ENCODE assay signal across 1 cellular context in genomic region chr4:114807357-114807756, GRCh38.
TF ChIP-seq lines count a peak whose summit lies in the region.

No MANE protein-coding gene starts in this region.

TF ChIP-seq in GM23338, 12 proteins besides CTCF, POLR2A, EP300 and RAD21 (continued from another document):
- TF ChIP-seq, protein P1, sequence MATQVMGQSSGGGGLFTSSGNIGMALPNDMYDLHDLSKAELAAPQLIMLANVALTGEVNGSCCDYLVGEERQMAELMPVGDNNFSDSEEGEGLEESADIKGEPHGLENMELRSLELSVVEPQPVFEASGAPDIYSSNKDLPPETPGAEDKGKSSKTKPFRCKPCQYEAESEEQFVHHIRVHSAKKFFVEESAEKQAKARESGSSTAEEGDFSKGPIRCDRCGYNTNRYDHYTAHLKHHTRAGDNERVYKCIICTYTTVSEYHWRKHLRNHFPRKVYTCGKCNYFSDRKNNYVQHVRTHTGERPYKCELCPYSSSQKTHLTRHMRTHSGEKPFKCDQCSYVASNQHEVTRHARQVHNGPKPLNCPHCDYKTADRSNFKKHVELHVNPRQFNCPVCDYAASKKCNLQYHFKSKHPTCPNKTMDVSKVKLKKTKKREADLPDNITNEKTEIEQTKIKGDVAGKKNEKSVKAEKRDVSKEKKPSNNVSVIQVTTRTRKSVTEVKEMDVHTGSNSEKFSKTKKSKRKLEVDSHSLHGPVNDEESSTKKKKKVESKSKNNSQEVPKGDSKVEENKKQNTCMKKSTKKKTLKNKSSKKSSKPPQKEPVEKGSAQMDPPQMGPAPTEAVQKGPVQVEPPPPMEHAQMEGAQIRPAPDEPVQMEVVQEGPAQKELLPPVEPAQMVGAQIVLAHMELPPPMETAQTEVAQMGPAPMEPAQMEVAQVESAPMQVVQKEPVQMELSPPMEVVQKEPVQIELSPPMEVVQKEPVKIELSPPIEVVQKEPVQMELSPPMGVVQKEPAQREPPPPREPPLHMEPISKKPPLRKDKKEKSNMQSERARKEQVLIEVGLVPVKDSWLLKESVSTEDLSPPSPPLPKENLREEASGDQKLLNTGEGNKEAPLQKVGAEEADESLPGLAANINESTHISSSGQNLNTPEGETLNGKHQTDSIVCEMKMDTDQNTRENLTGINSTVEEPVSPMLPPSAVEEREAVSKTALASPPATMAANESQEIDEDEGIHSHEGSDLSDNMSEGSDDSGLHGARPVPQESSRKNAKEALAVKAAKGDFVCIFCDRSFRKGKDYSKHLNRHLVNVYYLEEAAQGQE (IDR thresholded peaks at IDR 0.05; ENCODE audit: unreplicated experiment) = no peak
- TF ChIP-seq CREB1 (CRISPR knock-in tag; IDR thresholded peaks at IDR 0.05; ENCODE audit: low read depth) (no peak), JUNB (IDR thresholded peaks at IDR 0.05; ENCODE audit: unreplicated experiment) (no peak), ZNF331 (CRISPR knock-in tag; IDR thresholded peaks at IDR 0.05; ENCODE audit: low read depth) (no peak), ZNF462 (CRISPR knock-in tag; IDR thresholded peaks at IDR 0.05) (no peak), EZH2 (IDR thresholded peaks at IDR 0.05; ENCODE audit: low read depth, unreplicated experiment) (no peak), ZNF114 (CRISPR knock-in tag; IDR thresholded peaks at IDR 0.05) (no peak), STAT1 (IDR thresholded peaks at IDR 0.05; ENCODE audit: unreplicated experiment) (no peak), EZH2phosphoT487 (IDR thresholded peaks at IDR 0.05; ENCODE audit: unreplicated experiment) (no peak), NANOG (IDR thresholded peaks at IDR 0.05; ENCODE audit: borderline replicate concordance) (no peak), ETS1 (IDR thresholded peaks at IDR 0.05) (no peak)
